In genomic region chr15:45834622-45835021, GRCh38 we compare ENCODE assay signal across 33 cellular contexts.
"Had no signal": no experiment of that assay in that cellular context is flagged by ENCODE, and none has a peak within 500 bp of the region (broad histone marks: within the 10 kb centered on the region; RNA-seq: fewer than 3 reads in every experiment).

No MANE protein-coding gene starts in this region.

- H3K9me3 ChIP-seq: MG63, SJSA1, SK-N-SH had no signal

- H3K36me3 ChIP-seq: MG63, SJSA1 had no signal

- H3K27me3 ChIP-seq: MG63, SJSA1 had no signal

- FAIRE-seq: RCC 7860 had no signal

- DNase-seq: Kasumi-1, MG63, NCI-H1048, NCI-H1092 treated with DMSO at 0.1 percent for 48 hours, NCI-H1105 treated with DMSO at 0.1 percent for 48 hours, NCI-H1417, NCI-H1436, NCI-H146, NCI-H1694, NCI-H187, NCI-H1930, NCI-H2029 treated with DMSO at 0.1 percent for 48 hours, NCI-H2081 treated with DMSO at 0.1 percent for 48 hours, NCI-H2107, NCI-H2171, NCI-H226, NCI-H446 treated with DMSO at 0.1 percent for 48 hours, NCI-H510A, NCI-H524, NCI-H526, NCI-H69, NCI-H748 treated with DMSO at 0.1 percent for 48 hours, NCI-H82, PC-9, Right ventricle myocardium superior, SHP77 treated with DMSO at 0.1 percent for 48 hours, SK-N-SH, SW 1271, T-helper 1 cell had no signal

- ATAC-seq: Panc1 had no signal

- H3K9ac ChIP-seq: SK-N-SH had no signal

- H3K4me2 ChIP-seq: PC-9, SK-N-SH had no signal

- H2AFZ ChIP-seq: PC-9 had no signal

- H3K4me1 ChIP-seq: SJSA1 had no signal

- H3K27ac ChIP-seq: PC-9, RWPE1, SJSA1 had no signal

- H3K4me3 ChIP-seq: MG63, PC-9, SJSA1 had no signal
